8 cellular contexts compared by ENCODE assay signal in the genomic region with DNA sequence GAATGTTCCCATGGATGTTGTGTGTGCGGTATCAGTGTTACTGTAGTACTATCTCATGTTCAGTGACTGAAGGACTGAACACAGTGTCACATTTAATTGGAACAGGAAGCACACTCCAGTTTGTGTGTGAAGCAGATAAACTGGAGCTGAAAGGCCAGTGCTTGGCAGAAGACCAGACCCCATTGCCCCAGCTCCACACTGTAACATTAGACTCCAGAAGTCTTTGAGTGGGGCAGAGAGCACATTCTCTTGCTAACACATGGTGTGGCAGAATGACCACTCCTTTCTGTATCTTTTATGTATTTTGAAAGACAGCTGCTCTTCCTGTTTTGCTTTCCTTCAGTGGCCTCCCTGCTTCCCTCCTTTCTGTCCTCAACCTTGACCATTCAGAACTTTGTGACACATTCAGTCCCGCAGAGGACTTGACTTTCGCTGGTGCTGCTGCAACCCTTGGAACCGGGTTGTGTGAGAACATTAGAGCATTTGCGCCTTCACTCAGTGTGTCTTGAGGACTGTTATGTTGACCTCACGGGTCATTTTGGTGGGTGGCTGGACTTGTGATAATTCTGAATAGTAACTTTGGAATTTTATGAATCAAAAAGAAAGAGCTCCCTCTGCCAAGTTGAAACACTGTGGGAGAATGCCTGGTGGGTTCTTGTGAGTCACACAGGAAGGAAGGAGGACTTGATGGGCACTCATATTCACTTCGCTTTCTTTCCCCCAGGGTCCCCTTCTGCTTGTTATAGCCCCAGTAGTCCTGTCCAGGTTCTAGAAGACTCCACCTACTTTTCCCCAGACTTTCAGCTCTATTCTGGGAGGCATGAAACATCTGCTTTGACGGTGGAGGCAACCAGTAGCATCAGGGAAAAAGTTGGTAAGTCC. TPM values are rescaled to one million over a fixed set of nuclear protein-coding genes. Genes with fewer than 3 reads are reported as not detected.
DNase-seq lines count a peak whose midpoint lies in the region; ATAC-seq and TF ChIP-seq lines count a peak whose summit lies in the region.

No MANE protein-coding gene starts in this region.

- no peak for TF ChIP-seq POLR2A in uterus (IDR thresholded peaks at IDR 0.05)

- POLR2A ChIA-PET in GM10248 (lab: Yijun Ruan, JAX): no interaction called here

- peaks cover 3 to 13% of the 10 kb centered on the region in 2 donors for H3K4me1 ChIP-seq in uterus

- in situ Hi-C loops in brain microvascular endothelial cell (cut with HindIII; ENCODE audit: low pct_ligation_motif_present, low sequenced_read_pairs): no loop called here

- ATAC-seq in left lobe of liver (peak; percentile 74), GM18517 (IDR thresholded peaks at IDR 0.05; ENCODE audit: unreplicated experiment) (no peak), GM21447 (IDR thresholded peaks at IDR 0.05; ENCODE audit: unreplicated experiment) (no peak)

- H3K36me3 ChIP-seq in brain microvascular endothelial cell (replicated peaks) (peaks cover 2% of the 10 kb centered on the region), uterus (no peaks in the 10 kb centered on the region)

- TF ChIP-seq CTCF in brain microvascular endothelial cell (IDR thresholded peaks at IDR 0.05; ENCODE audit: low read depth, low read length, missing control alignments) (peak; percentile 25), uterus (IDR thresholded peaks at IDR 0.05) (no peak), GM10248 (IDR thresholded peaks at IDR 0.05; ENCODE audit: control extremely low read depth, extremely low read depth, low read depth, missing control alignments) (no peak)

- peak overlapping the region; percentile 99 for H3K27ac ChIP-seq in brain microvascular endothelial cell
- peak overlapping the region; percentile 54 to 72 for H3K27ac ChIP-seq in uterus

- CTCF ChIA-PET in GM10248 (lab: Yijun Ruan, JAX): interaction anchor here (1.2 kb wide), 1 partner anchor 23 kb away, joined by 3 read pairs; no protein-coding TSS in a partner anchor

- H3K27me3 ChIP-seq in brain microvascular endothelial cell (replicated peaks) (no peaks in the 10 kb centered on the region), uterus (no peaks in the 10 kb centered on the region)

- intact Hi-C loops in uterus (cut with DNase I; ENCODE audit: low total_unique reads): no loop called here

- DNase-seq in DMS79 (lab: John Stamatoyannopoulos, UW): peak; percentile 19
- DNase-seq in DMS79 treated with DMSO at 0.1 percent for 48 hours (lab: John Stamatoyannopoulos, UW): no peak
- DNase-seq in brain microvascular endothelial cell: peak; percentile 99
- peak; percentile 86 for DNase-seq in left lobe of liver (ENCODE audit: low spot score)
- DNase-seq in uterus: peak; percentile 41 to 47
- DNase-seq in GM10248 (ENCODE audit: extremely low spot score): no peak

- H3K4me3 ChIP-seq in brain microvascular endothelial cell (ENCODE audit: low read depth, low read length): peak overlapping the region; percentile 58
- no peak overlapping the region for H3K4me3 ChIP-seq in uterus

- no peaks in the 10 kb centered on the region for H3K9me3 ChIP-seq in uterus

RNA-seq across cellular contexts. Expression of gene AMOTL1, which starts 26.4 kb away (rescaled TPM):
- 22.9 TPM for total RNA-seq in left lobe of liver
- total RNA-seq in uterus: 100 to 1,000 TPM in 1 of 4 donors, 10 to 100 TPM in 3; 20.6 to 107 (median 41.5) TPM

Comparison
In these comparisons a context has a peak if more than half of its experiments do, and no peak if none do; other contexts are left out.
1. DNase-seq: peak in DMS79 (single experiment), brain microvascular endothelial cell (single experiment), left lobe of liver (single experiment) and uterus (2 of 2); none in DMS79 treated with DMSO at 0.1 percent for 48 hours (single experiment) and GM10248 (single experiment).